Comparison of ENCODE assay signal across 8 cellular contexts in the genomic region with DNA sequence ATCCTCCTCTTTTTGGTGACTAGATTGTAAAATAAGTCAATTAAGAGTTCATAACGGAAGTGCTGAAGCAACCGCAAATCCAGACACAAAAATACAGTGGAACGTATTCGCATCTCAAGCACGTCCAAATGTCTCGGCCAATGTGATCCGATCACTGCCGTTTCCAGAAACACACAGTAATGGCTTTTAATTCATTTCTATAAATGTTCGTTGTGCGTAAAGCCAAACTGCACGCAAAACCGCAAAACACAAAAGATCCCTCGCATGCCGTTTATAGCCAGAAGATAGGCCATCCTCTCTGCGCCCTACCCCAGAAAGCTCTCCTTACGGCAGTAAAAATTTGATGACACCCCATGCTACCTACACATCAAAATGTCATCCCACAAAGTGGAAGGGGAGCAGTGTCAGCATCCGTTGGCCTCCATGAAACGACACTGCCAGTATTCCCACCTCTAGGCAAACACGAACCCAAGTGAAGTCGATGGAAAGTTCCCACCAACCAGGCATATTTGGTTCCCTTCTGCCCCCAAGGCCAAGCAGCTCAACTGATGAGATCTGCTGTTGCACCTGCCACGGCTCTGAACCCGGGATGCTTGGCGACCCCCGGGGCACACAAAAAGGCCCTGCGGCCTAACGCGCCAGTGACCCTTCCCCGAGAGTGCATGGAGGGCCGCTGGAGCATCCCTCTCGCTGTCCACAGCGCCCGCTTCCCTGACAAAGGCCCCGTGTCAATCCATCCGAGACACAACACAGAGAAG. TPM values are rescaled to one million over a fixed set of nuclear protein-coding genes. Genes with fewer than 3 reads are reported as not detected.
DNase-seq lines count a peak whose midpoint lies in the region; ATAC-seq, FAIRE-seq and TF ChIP-seq lines count a peak whose summit lies in the region.

No MANE protein-coding gene starts in this region.

- in situ Hi-C loops in KBM-7 (cut with MboI; ENCODE audit: low pct_unique_long_range_greater_than_20kb, low sequenced_read_pairs) = no loop called here

- peak; percentile 63 for FAIRE-seq in GM12891 (lab: Jason Lieb, UNC)

- H4K8ac ChIP-seq in mesendoderm (ENCODE audit: low read depth, low read length) = no peak overlapping the region

- peak overlapping the region; percentile 36 for H3K4me3 ChIP-seq in mesendoderm (ENCODE audit: low read length)
- H3K4me3 ChIP-seq in upper lobe of right lung = peak overlapping the region; percentile 85

- H3K23ac ChIP-seq in mesendoderm (ENCODE audit: low read length) = no peak overlapping the region

- ATAC-seq in upper lobe of right lung = no peak

- no peaks in the 10 kb centered on the region for H3K27me3 Mint-ChIP-seq in dendritic cell treated with granulocyte-macrophage colony-stimulating factor and Interleukin-4, amounts not matched to agents 40 ng/mL and 50 ng/mL, for 4 days

- no peak overlapping the region for H2BK120ac ChIP-seq in mesendoderm (ENCODE audit: low read depth, low read length)

- no peak overlapping the region for H2BK5ac ChIP-seq in mesendoderm (ENCODE audit: low read length)

- no peak overlapping the region for H3K4ac ChIP-seq in mesendoderm (ENCODE audit: low read depth, low read length)

- peaks cover 32% of the 10 kb centered on the region for H3K4me1 Mint-ChIP-seq in dendritic cell treated with granulocyte-macrophage colony-stimulating factor and Interleukin-4, amounts not matched to agents 40 ng/mL and 50 ng/mL, for 4 days (ENCODE audit: low read depth)

- no peak for DNase-seq in GM12891 (ENCODE audit: insufficient read length, low spot score)
- peak; percentile 39 to 62 for DNase-seq in NCI-H526 (lab: John Stamatoyannopoulos, UW)
- DNase-seq in mesendoderm = no peak
- DNase-seq in upper lobe of right lung = no peak
- no peak for DNase-seq in NCI-H2227 treated with DMSO at 0.1 percent for 48 hours (lab: John Stamatoyannopoulos, UW)
- DNase-seq in KBM-7 = no peak
- no peak for DNase-seq in activated gamma-delta T cell treated with Interleukin-2 at 50 U/mL for 16 hours

- H3K9me3 Mint-ChIP-seq in dendritic cell treated with granulocyte-macrophage colony-stimulating factor and Interleukin-4, amounts not matched to agents 40 ng/mL and 50 ng/mL, for 4 days = no peaks in the 10 kb centered on the region

- H3K4me3 Mint-ChIP-seq in dendritic cell treated with granulocyte-macrophage colony-stimulating factor and Interleukin-4, amounts not matched to agents 40 ng/mL and 50 ng/mL, for 4 days = peak overlapping the region; percentile 92

- no peak overlapping the region for H4K5ac ChIP-seq in mesendoderm (ENCODE audit: low read length)

- peaks cover 13% of the 10 kb centered on the region for H3K36me3 Mint-ChIP-seq in dendritic cell treated with granulocyte-macrophage colony-stimulating factor and Interleukin-4, amounts not matched to agents 40 ng/mL and 50 ng/mL, for 4 days (ENCODE audit: low read depth)

- H3K9ac ChIP-seq in mesendoderm (ENCODE audit: low read length) = peak overlapping the region; percentile 79

- H2AK5ac ChIP-seq in mesendoderm (ENCODE audit: low read length) = no peak overlapping the region

- H3K27ac Mint-ChIP-seq in dendritic cell treated with granulocyte-macrophage colony-stimulating factor and Interleukin-4, amounts not matched to agents 40 ng/mL and 50 ng/mL, for 4 days = peak overlapping the region; percentile 95

- H3K27me3 ChIP-seq in mesendoderm (ENCODE audit: insufficient read depth, low read length, poor library complexity) = no peaks in the 10 kb centered on the region
- H3K27me3 ChIP-seq in upper lobe of right lung = no peaks in the 10 kb centered on the region

- H3K36me3 ChIP-seq in mesendoderm (ENCODE audit: control insufficient read depth, insufficient read depth, low read length) (no peaks in the 10 kb centered on the region), upper lobe of right lung (no peaks in the 10 kb centered on the region)

- no CpG with 5 or more reads among the region's 34 CpGs for WGBS in mesendoderm (ENCODE audit: extremely low coverage, insufficient coverage, low lambda C conversion rate)

- H3K27ac ChIP-seq in mesendoderm (ENCODE audit: low read depth, low read length) (no peak overlapping the region), upper lobe of right lung (peak overlapping the region; percentile 81)

- no peaks in the 10 kb centered on the region for H3K9me3 ChIP-seq in upper lobe of right lung

- no peak overlapping the region for H2BK15ac ChIP-seq in mesendoderm (replicated peaks; ENCODE audit: low read depth)

- no peaks in the 10 kb centered on the region for H3K4me1 ChIP-seq in mesendoderm (ENCODE audit: control insufficient read depth, low read depth, low read length)
- H3K4me1 ChIP-seq in upper lobe of right lung = peaks cover 9% of the 10 kb centered on the region

- intact Hi-C loops in dendritic cell treated with granulocyte-macrophage colony-stimulating factor and Interleukin-4, amounts not matched to agents 40 ng/mL and 50 ng/mL, for 4 days (cut with micrococcal nuclease) = loop anchor here (10.0 kb wide), 2 partner anchors 86 to 366 kb away; a partner anchor contains a TSS
- intact Hi-C loops in upper lobe of right lung (cut with DNase I) = loop anchor here (10.0 kb wide), 1 partner anchor 186 kb away; no protein-coding TSS in a partner anchor

- TF ChIP-seq POLR2A in GM12891 (IDR thresholded peaks at IDR 0.05; ENCODE audit: low read depth, low read length) = no peak

- H3K56ac ChIP-seq in mesendoderm (ENCODE audit: low read length) = peak overlapping the region; percentile 90

- H3K18ac ChIP-seq in mesendoderm (ENCODE audit: low read length) = no peak overlapping the region

- H3K79me2 ChIP-seq in mesendoderm (ENCODE audit: control insufficient read depth, insufficient read depth, low read length) = peaks cover 8% of the 10 kb centered on the region

- H3K79me1 ChIP-seq in mesendoderm (ENCODE audit: low read length) = peaks cover 5% of the 10 kb centered on the region

- H3K4me2 ChIP-seq in mesendoderm (ENCODE audit: low read length) = peak overlapping the region; percentile 69

- TF ChIP-seq CTCF in upper lobe of right lung (IDR thresholded peaks at IDR 0.05) = no peak

TF ChIP-seq in GM12891, 5 proteins besides CTCF, POLR2A, EP300 and RAD21:
- TF ChIP-seq PAX5 (IDR thresholded peaks at IDR 0.05; ENCODE audit: insufficient read depth, low read length, severe bottlenecking) (no peak), SPI1 (IDR thresholded peaks at IDR 0.05; ENCODE audit: low read depth, low read length) (no peak), POLR2AphosphoS5 (IDR thresholded peaks at IDR 0.05; ENCODE audit: low read depth, low read length) (no peak), POU2F2 (IDR thresholded peaks at IDR 0.05; ENCODE audit: low read depth, low read length) (no peak), TAF1 (IDR thresholded peaks at IDR 0.05; ENCODE audit: low read depth, low read length) (no peak)
TF ChIP-seq in GM12891: peak in this region for 0.

RNA-seq across cellular contexts. Expression of a gene that starts 1.4 kb away (rescaled TPM):
- 20.8 TPM for polyA plus RNA-seq in GM12891 (2012; ENCODE audit: low read depth, missing spikeins)
- 6.3 TPM for polyA plus RNA-seq in mesendoderm (2013, experiment 1 of 2)
- 5.5 TPM for polyA plus RNA-seq in mesendoderm (2013, experiment 2 of 2)
- total RNA-seq in upper lobe of right lung = 54.7 TPM

RNA-seq across cellular contexts. Expression of a gene that starts 28.6 kb away (rescaled TPM):
- polyA plus RNA-seq in GM12891 (2012; ENCODE audit: low read depth, missing spikeins) = 3,554 TPM
- polyA plus RNA-seq in mesendoderm (2013, experiment 1 of 2) = 2,306 TPM
- 2,338 TPM for polyA plus RNA-seq in mesendoderm (2013, experiment 2 of 2)
- total RNA-seq in upper lobe of right lung = 811 TPM

RNA-seq across cellular contexts. Expression of a gene that starts 37.9 kb away (rescaled TPM):
- 17.7 TPM for polyA plus RNA-seq in GM12891 (2012; ENCODE audit: low read depth, missing spikeins)
- polyA plus RNA-seq in mesendoderm (2013, experiment 1 of 2) = 83.3 TPM
- 85.0 TPM for polyA plus RNA-seq in mesendoderm (2013, experiment 2 of 2)
- 98.7 TPM for total RNA-seq in upper lobe of right lung

Comparison
In these comparisons a context has a peak if more than half of its experiments do, and no peak if none do; other contexts are left out.
1. DNase-seq: peak in NCI-H526 (2 of 2); none in GM12891 (single experiment), mesendoderm (single experiment), upper lobe of right lung (single experiment), NCI-H2227 treated with DMSO at 0.1 percent for 48 hours (single experiment), KBM-7 (single experiment) and activated gamma-delta T cell treated with Interleukin-2 at 50 U/mL for 16 hours (single experiment).